ENCODE assay signal across 8 cellular contexts in the genomic region with DNA sequence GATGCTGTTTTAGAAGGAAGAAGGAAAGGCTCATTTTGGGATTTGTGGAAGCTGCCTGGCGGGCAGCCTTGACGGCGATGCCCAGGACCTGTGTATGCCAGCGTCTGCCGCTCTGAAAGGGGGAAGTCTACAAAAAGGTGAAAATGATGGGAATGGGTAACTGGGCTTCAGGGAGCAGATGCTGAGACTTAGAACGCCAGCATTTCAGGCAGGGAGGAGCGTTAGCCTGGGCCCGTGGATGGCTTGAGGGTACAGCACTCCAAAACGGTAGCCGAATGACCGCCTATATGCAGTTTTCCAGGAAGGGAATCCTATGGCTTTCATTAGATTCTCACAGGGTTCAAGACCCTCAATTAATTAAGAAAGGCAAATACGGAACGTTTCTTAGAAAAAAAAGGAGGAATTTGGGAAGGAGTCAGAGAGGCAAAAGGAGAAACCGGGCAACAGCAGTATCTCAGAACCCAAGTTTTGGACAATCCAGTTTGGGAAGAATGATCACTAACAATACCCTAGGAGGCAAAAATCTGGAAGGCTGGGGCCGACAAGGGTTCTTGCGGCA. TPM values are rescaled to one million over a fixed set of nuclear protein-coding genes. Genes with fewer than 3 reads are reported as not detected.
A peak's percentile ranks its signal among the peaks of the same experiment; 100 is the strongest.
DNase-seq lines count a peak whose midpoint lies in the region; ATAC-seq and TF ChIP-seq lines count a peak whose summit lies in the region.

No MANE protein-coding gene starts in this region.

- peak overlapping the region; percentile 96 for H3K27ac Mint-ChIP-seq in activated naive CD4-positive, alpha-beta T cell treated with anti-CD3 and anti-CD28 coated beads, Interleukin-2, amount 10 ng/mL, durations not matched to agents 7 days and 5 days
- H3K27ac Mint-ChIP-seq in osteocyte (ENCODE audit: unreplicated experiment): peak overlapping the region; percentile 91

- no peak for DNase-seq in activated naive CD4-positive, alpha-beta T cell treated with anti-CD3 and anti-CD28 coated beads, Interleukin-2, amount 10 ng/mL, durations not matched to agents 7 days and 5 days
- no peak for DNase-seq in activated naive CD4-positive, alpha-beta T cell treated with anti-CD3 and anti-CD28 coated beads, Interleukin-2, amount 50 U/mL, for 16 hours
- DNase-seq in globus pallidus (ENCODE audit: low spot score) (peak; percentile 34), osteocyte (ENCODE audit: extremely low spot score, unreplicated experiment) (no peak), DMS153 treated with DMSO at 0.1 percent for 48 hours (lab: John Stamatoyannopoulos, UW; ENCODE audit: unreplicated experiment) (no peak)

- peaks cover 10% of the 10 kb centered on the region for H3K36me3 Mint-ChIP-seq in activated naive CD4-positive, alpha-beta T cell treated with anti-CD3 and anti-CD28 coated beads, Interleukin-2, amount 10 ng/mL, durations not matched to agents 7 days and 5 days
- peaks cover 25% of the 10 kb centered on the region for H3K36me3 Mint-ChIP-seq in osteocyte (ENCODE audit: unreplicated experiment)

- peak overlapping the region; percentile 73 for H3K4me3 Mint-ChIP-seq in activated naive CD4-positive, alpha-beta T cell treated with anti-CD3 and anti-CD28 coated beads, Interleukin-2, amount 10 ng/mL, durations not matched to agents 7 days and 5 days
- H3K4me3 Mint-ChIP-seq in osteocyte (ENCODE audit: unreplicated experiment): peak overlapping the region; percentile 91

- peak overlapping the region; percentile 67 for H3K4me3 ChIP-seq in WI38 (ENCODE audit: low read depth, low read length)

- ATAC-seq in GM19463 (IDR thresholded peaks at IDR 0.05; ENCODE audit: unreplicated experiment): no peak
- ATAC-seq in HG02759 (IDR thresholded peaks at IDR 0.05; ENCODE audit: unreplicated experiment): no peak

- peaks cover 6% of the 10 kb centered on the region for H3K27me3 Mint-ChIP-seq in activated naive CD4-positive, alpha-beta T cell treated with anti-CD3 and anti-CD28 coated beads, Interleukin-2, amount 10 ng/mL, durations not matched to agents 7 days and 5 days
- no peaks in the 10 kb centered on the region for H3K27me3 Mint-ChIP-seq in osteocyte (ENCODE audit: unreplicated experiment)

- no peak for TF ChIP-seq CTCF in WI38 (IDR thresholded peaks at IDR 0.05; ENCODE audit: low read depth, low read length)
- no peak for TF ChIP-seq CTCF in osteocyte (IDR thresholded peaks at IDR 0.05)

- H3K4me1 Mint-ChIP-seq in activated naive CD4-positive, alpha-beta T cell treated with anti-CD3 and anti-CD28 coated beads, Interleukin-2, amount 10 ng/mL, durations not matched to agents 7 days and 5 days: peaks cover 24% of the 10 kb centered on the region
- peaks cover 43% of the 10 kb centered on the region for H3K4me1 Mint-ChIP-seq in osteocyte (ENCODE audit: unreplicated experiment)

- no peaks in the 10 kb centered on the region for H3K9me3 Mint-ChIP-seq in activated naive CD4-positive, alpha-beta T cell treated with anti-CD3 and anti-CD28 coated beads, Interleukin-2, amount 10 ng/mL, durations not matched to agents 7 days and 5 days
- H3K9me3 Mint-ChIP-seq in osteocyte (ENCODE audit: unreplicated experiment): no peaks in the 10 kb centered on the region

- CTCF ChIA-PET in activated naive CD4-positive, alpha-beta T cell treated with anti-CD3 and anti-CD28 coated beads, Interleukin-2, amount 10 ng/mL, durations not matched to agents 7 days and 5 days (lab: Charles Lee): interaction anchor here (1.3 to 2.0 kb wide), 2 partner anchors 10 kb away, joined by 3 to 7 read pairs; no protein-coding TSS in a partner anchor

RNA-seq across cellular contexts. Expression of a gene that starts 0.7 kb away (rescaled TPM):
- 12.8 and 13.0 TPM in 2 replicates for total RNA-seq in osteocyte

RNA-seq across cellular contexts. Expression of a gene that starts 22.7 kb away (rescaled TPM):
- total RNA-seq in osteocyte: not detected in 2 replicates

RNA-seq across cellular contexts. Expression of a gene that starts 35.8 kb away (rescaled TPM):
- total RNA-seq in osteocyte: 3.3 and 4.8 TPM in 2 replicates
